In genomic region chr20:1386323-1386722, GRCh38 we compare ENCODE assay signal across 23 cellular contexts. TPM values are rescaled to one million over a fixed set of nuclear protein-coding genes. Genes with fewer than 3 reads are reported as not detected.
DNase-seq lines count a peak whose midpoint lies in the region; ATAC-seq and TF ChIP-seq lines count a peak whose summit lies in the region.
"Had no signal": no experiment of that assay in that cellular context is flagged by ENCODE, and none has a peak within 500 bp of the region (broad histone marks: within the 10 kb centered on the region; RNA-seq: fewer than 3 reads in every experiment).

No MANE protein-coding gene starts in this region.

- H3K27me3 Mint-ChIP-seq in activated T-cell treated with anti-CD3 and anti-CD28 coated beads, Interleukin-2, amount 50 U/mL, for 72 hours (ENCODE audit: low read depth): no peaks in the 10 kb centered on the region
- peaks cover 7% of the 10 kb centered on the region for H3K27me3 Mint-ChIP-seq in endothelial cell (ENCODE audit: unreplicated experiment)
- H3K27me3 Mint-ChIP-seq: B cell had no signal

- POLR2A ChIA-PET in Panc1 (lab: Charles Lee): no interaction called here

- H3K36me3 Mint-ChIP-seq in activated T-cell treated with anti-CD3 and anti-CD28 coated beads, Interleukin-2, amount 50 U/mL, for 72 hours (ENCODE audit: insufficient read depth in 2 of 2): peaks cover 8 to 23% of the 10 kb centered on the region in 2 donors
- H3K36me3 Mint-ChIP-seq in endothelial cell (ENCODE audit: low read depth, unreplicated experiment): peaks cover 41% of the 10 kb centered on the region

- no peak for TF ChIP-seq CTCF in Panc1 (IDR thresholded peaks at IDR 0.05)
- no peak for TF ChIP-seq CTCF in endothelial cell (IDR thresholded peaks at IDR 0.05; ENCODE audit: unreplicated experiment)

- peaks cover 92% of the 10 kb centered on the region for H3K4me1 ChIP-seq in Panc1 (ENCODE audit: control insufficient read depth, insufficient read depth, low read length)

- H3K9me3 ChIP-seq in Panc1 (ENCODE audit: control insufficient read depth, insufficient read depth, low read depth, low read length): no peaks in the 10 kb centered on the region
- H3K9me3 ChIP-seq: SJCRH30, thoracic aorta had no signal

- peaks cover 97% of the 10 kb centered on the region for H3K4me1 Mint-ChIP-seq in activated T-cell treated with anti-CD3 and anti-CD28 coated beads, Interleukin-2, amount 50 U/mL, for 72 hours (ENCODE audit: low read depth)
- peaks cover 89% of the 10 kb centered on the region for H3K4me1 Mint-ChIP-seq in endothelial cell (ENCODE audit: unreplicated experiment)

- peak overlapping the region; percentile 3 for H3K27ac Mint-ChIP-seq in activated T-cell treated with anti-CD3 and anti-CD28 coated beads, Interleukin-2, amount 50 U/mL, for 72 hours
- peak overlapping the region; percentile 26 for H3K27ac Mint-ChIP-seq in endothelial cell (ENCODE audit: unreplicated experiment)
- H3K27ac Mint-ChIP-seq: B cell, brain, progenitor cell of endocrine pancreas had no signal

- CTCF ChIA-PET in Panc1 (lab: Charles Lee): no interaction called here

- in situ Hi-C loops in Panc1 (cut with HindIII; ENCODE audit: low pct_unique_long_range_greater_than_20kb, low sequenced_read_pairs): no loop called here

- 0 out of 2 replicates have a peak overlapping the region, but pooled peaks have one; percentile 8 for H3K27ac ChIP-seq in Panc1 (ENCODE audit: low read length)
- H3K27ac ChIP-seq: epithelial cell of prostate, SJCRH30, thoracic aorta had no signal

- no peak for ATAC-seq in activated T-cell treated with anti-CD3 and anti-CD28 coated beads, Interleukin-2, amount 50 U/mL, for 72 hours (replicated peaks in 1 of 2)
- ATAC-seq in Panc1 (no peak), HG03521 (IDR thresholded peaks at IDR 0.05; ENCODE audit: unreplicated experiment) (no peak)
- ATAC-seq: sciatic nerve had no signal

- BruUV-seq in Panc1 (replicated peaks; lab: Mats Ljungman, UMichigan): no TSS peak

- no peak for DNase-seq in activated T-cell treated with anti-CD3 and anti-CD28 coated beads, Interleukin-2, amount 50 U/mL, for 72 hours
- DNase-seq in activated T-cell treated with anti-CD3 and anti-CD28 coated beads for 4 hours (no peak), Panc1 (ENCODE audit: low read depth, low spot score) (no peak), endothelial cell (ENCODE audit: low spot score) (no peak), ureter (ENCODE audit: low spot score) (peak; percentile 30), NCI-H2227 (lab: John Stamatoyannopoulos, UW; ENCODE audit: unreplicated experiment) (no peak), retina (no peak)
- DNase-seq: effector CD4-positive, alpha-beta T cell; H9; mesenchymal stem cell; NCI-H1105; NCI-H2029; NCI-H69; SJCRH30; stimulated activated CD4-positive, alpha-beta T cell treated with anti-CD3 and anti-CD28 coated beads, Interleukin-12 subunit alpha, Interleukin-12 subunit beta, amount 100 ng/mL, for 4 hours; stimulated activated CD4-positive, alpha-beta T cell treated with anti-CD3 and anti-CD28 coated beads, Interleukin-4, amount 100 ng/mL, for 1 hour had no signal

- no peaks in the 10 kb centered on the region for H3K9me3 Mint-ChIP-seq in activated T-cell treated with anti-CD3 and anti-CD28 coated beads, Interleukin-2, amount 50 U/mL, for 72 hours
- no peaks in the 10 kb centered on the region for H3K9me3 Mint-ChIP-seq in endothelial cell (ENCODE audit: unreplicated experiment)
- H3K9me3 Mint-ChIP-seq: brain, H9 had no signal

- no peak overlapping the region for H3K4me3 ChIP-seq in Panc1 (ENCODE audit: low read depth in 2 of 2, low read length in 2 of 2)
- H3K4me3 ChIP-seq: SJCRH30, thoracic aorta had no signal

- H3K4me3 Mint-ChIP-seq in activated T-cell treated with anti-CD3 and anti-CD28 coated beads, Interleukin-2, amount 50 U/mL, for 72 hours: no peak overlapping the region
- peak overlapping the region; percentile 11 for H3K4me3 Mint-ChIP-seq in endothelial cell (ENCODE audit: unreplicated experiment)
- H3K4me3 Mint-ChIP-seq: B cell, brain, H9 had no signal

- intact Hi-C loops in Panc1 (cut with micrococcal nuclease; ENCODE audit: unreplicated experiment): no loop called here

- peaks cover 3% of the 10 kb centered on the region; the same call in 1 of the 2 replicates for H3K36me3 ChIP-seq in Panc1 (ENCODE audit: control insufficient read depth, insufficient read depth, low read length)
- H3K36me3 ChIP-seq: thoracic aorta had no signal

- no peaks in the 10 kb centered on the region for H3K27me3 ChIP-seq in Panc1 (ENCODE audit: control insufficient read depth, insufficient read depth, low read length)
- H3K27me3 ChIP-seq: SJCRH30 had no signal

RNA-seq across cellular contexts. Expression of gene FKBP1A, which starts 6.5 kb away (rescaled TPM):
- 100 to 1,000 TPM; 228 to 278 TPM for total RNA-seq in activated T-cell treated with anti-CD3 and anti-CD28 coated beads, Interleukin-2, amount 50 U/mL, for 72 hours
- total RNA-seq in Panc1 (2021; ENCODE audit: unreplicated experiment): 695 TPM
- polyA plus RNA-seq in Panc1 (2012; ENCODE audit: insufficient read length): 830 TPM
- 952 TPM for total RNA-seq in endothelial cell (ENCODE audit: unreplicated experiment)
- 260 TPM for total RNA-seq in ureter

RNA-seq across cellular contexts. Expression of gene SDCBP2, which starts 57.4 kb away (rescaled TPM):
- total RNA-seq in activated T-cell treated with anti-CD3 and anti-CD28 coated beads, Interleukin-2, amount 50 U/mL, for 72 hours: 10 to 100 TPM; 11.0 to 11.5 TPM
- total RNA-seq in Panc1 (2021; ENCODE audit: unreplicated experiment) (1.8 TPM), endothelial cell (ENCODE audit: unreplicated experiment) (10.1 TPM), ureter (15.2 TPM)
- 5.5 TPM for polyA plus RNA-seq in Panc1 (2012; ENCODE audit: insufficient read length)
